ENCODE assay signal across 8 cellular contexts in the genomic region with DNA sequence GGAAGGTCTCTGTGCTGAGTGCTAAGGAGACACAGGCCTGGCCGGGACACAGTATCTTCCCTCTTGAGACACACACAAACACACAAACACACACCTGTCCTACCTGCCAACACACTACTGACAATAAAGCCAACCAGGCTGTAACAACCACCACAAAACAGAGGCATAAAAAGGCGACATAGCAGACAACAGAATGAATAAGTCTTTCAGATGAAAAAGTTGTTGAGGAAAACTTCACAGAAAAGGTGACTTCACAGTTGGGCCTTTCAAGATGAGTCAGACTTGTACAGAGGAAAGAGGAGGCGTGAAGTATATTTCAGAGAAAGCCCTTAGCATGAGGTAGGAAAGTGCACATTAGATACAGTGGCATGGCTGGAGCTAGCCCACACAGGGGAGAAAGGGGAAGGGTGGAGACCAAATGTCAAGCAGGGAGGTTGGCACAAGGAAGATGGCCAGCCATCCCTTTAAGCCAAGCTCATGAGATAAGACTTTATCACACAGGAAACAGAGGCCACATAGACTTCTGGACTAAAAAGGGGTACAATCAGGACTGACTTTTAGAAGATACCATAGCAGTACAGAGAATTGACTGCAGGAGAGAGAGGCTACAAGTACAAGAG. TPM values are rescaled to one million over a fixed set of nuclear protein-coding genes. Genes with fewer than 3 reads are reported as not detected.
DNase-seq lines count a peak whose midpoint lies in the region; ATAC-seq and TF ChIP-seq lines count a peak whose summit lies in the region.

No MANE protein-coding gene starts in this region.

- H3K4me1 Mint-ChIP-seq in T-helper 17 cell: peaks cover 4% of the 10 kb centered on the region

- no peaks in the 10 kb centered on the region for H3K9me3 ChIP-seq in T-helper 17 cell (ENCODE audit: control insufficient read depth, low read length, poor library complexity, severe bottlenecking)

- no peaks in the 10 kb centered on the region for H3K27me3 Mint-ChIP-seq in T-helper 17 cell

- ATAC-seq in GM21526 (IDR thresholded peaks at IDR 0.05; ENCODE audit: low FRiP score, unreplicated experiment) (peak; percentile 91), T-helper 17 cell (no peak)

- H3K4me3 Mint-ChIP-seq in T-helper 17 cell: no peak overlapping the region

- DNase-seq in HUDEP-2 (lab: John Stamatoyannopoulos, UW; ENCODE audit: unreplicated experiment in 76 of 76) (peak in 73 of 76 experiments; percentile 2 to 91 (median 60)), astrocyte of the spinal cord (ENCODE audit: low read depth, low spot score) (peak; percentile 33), ACHN (no peak), cerebellum (ENCODE audit: low spot score) (no peak), T-helper 17 cell (no peak), NCI-H146 treated with DMSO at 0.1 percent for 48 hours (lab: John Stamatoyannopoulos, UW; ENCODE audit: unreplicated experiment) (no peak)

- no peaks in the 10 kb centered on the region for H3K36me3 Mint-ChIP-seq in T-helper 17 cell (ENCODE audit: low read depth)

- TF ChIP-seq CTCF in astrocyte of the spinal cord (IDR thresholded peaks at IDR 0.05; ENCODE audit: low read depth, low read length): no peak

- peak overlapping the region; percentile 56; the same call in 1 of the 2 replicates for H3K4me3 ChIP-seq in GM08714 (ENCODE audit: low read length)
- no peak overlapping the region for H3K4me3 ChIP-seq in astrocyte of the spinal cord (ENCODE audit: low read depth, low read length)

- in situ Hi-C loops in astrocyte of the spinal cord (cut with HindIII; ENCODE audit: low sequenced_read_pairs) (no loop called here), ACHN (cut with HindIII; ENCODE audit: low pct_ligation_motif_present, low pct_unique_long_range_greater_than_20kb, low sequenced_read_pairs) (no loop called here)

- no peak overlapping the region for H3K27ac Mint-ChIP-seq in T-helper 17 cell

RNA-seq across cellular contexts. Expression of a gene that starts 54.0 kb away (rescaled TPM):
- total RNA-seq in cerebellum (30.2 TPM), T-helper 17 cell (1 to 10 TPM; 1.6 to 2.8 TPM)

Comparison
In these comparisons a context has a peak if more than half of its experiments do, and no peak if none do; other contexts are left out.
1. DNase-seq: peak in HUDEP-2 (73 of 76) and astrocyte of the spinal cord (single experiment); none in ACHN (single experiment), cerebellum (single experiment), T-helper 17 cell (0 of 3) and NCI-H146 treated with DMSO at 0.1 percent for 48 hours (single experiment).